In the genomic region with DNA sequence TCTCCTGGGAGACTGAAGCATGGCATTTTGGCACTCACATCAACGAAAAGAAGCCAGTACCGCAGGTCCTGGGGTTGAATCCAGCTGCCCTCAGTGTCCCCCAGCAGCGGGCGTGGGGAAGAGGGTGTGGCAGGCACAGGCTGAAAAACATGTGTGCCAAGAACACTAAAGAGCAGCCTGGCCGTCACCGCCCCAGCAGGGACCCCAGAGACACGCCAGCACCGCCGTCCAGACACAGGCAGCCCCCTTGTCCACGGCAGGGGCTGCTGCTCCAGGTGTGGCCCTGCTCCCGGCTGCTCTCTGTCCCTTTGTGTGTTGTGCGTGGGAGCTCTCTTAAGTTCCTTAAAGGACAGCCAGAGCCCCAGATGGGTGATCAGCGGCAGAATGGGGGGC, we compare ENCODE assay signal across 8 cellular contexts. TPM values are rescaled to one million over a fixed set of nuclear protein-coding genes. Genes with fewer than 3 reads are reported as not detected.
DNase-seq lines count a peak whose midpoint lies in the region; ATAC-seq, FAIRE-seq and TF ChIP-seq lines count a peak whose summit lies in the region.

No MANE protein-coding gene starts in this region.

- BruUV-seq in A673 (replicated peaks; lab: Mats Ljungman, UMichigan): no TSS peak

- POLR2A ChIA-PET in A673 (lab: Charles Lee; ENCODE audit: low non-redundant PET): no interaction called here
- POLR2A ChIA-PET in HEK293 (lab: Yijun Ruan, JAX): interaction anchor here (0.6 to 1.5 kb wide), 2 partner anchors 10 to 28 kb away, joined by 4 to 7 read pairs; no protein-coding TSS in a partner anchor

- ATAC-seq in stimulated activated naive B cell treated with anti-CD40 and anti-IgM and Interleukin-4, amounts not matched to agents 10 μg/mL and 1 μg/mL and 100 μg/mL, for 72 hours (replicated peaks): peak; percentile 33 to 41
- no peak for ATAC-seq in HG02588 (IDR thresholded peaks at IDR 0.05; ENCODE audit: unreplicated experiment)

- CTCF ChIA-PET in A673 (lab: Charles Lee): interaction anchor here (1.2 kb wide), 1 partner anchor 29 kb away, joined by 6 read pairs; no protein-coding TSS in a partner anchor
- CTCF ChIA-PET in HEK293 (lab: Yijun Ruan, JAX): interaction anchor here (0.6 to 2.2 kb wide), 3 partner anchors 28 to 535 kb away, joined by 3 to 6 read pairs (median 4); no protein-coding TSS in a partner anchor

- H3K36me3 ChIP-seq in A673 (ENCODE audit: insufficient read depth, low read length, poor library complexity, severe bottlenecking) (no peaks in the 10 kb centered on the region), HEK293 (ENCODE audit: control insufficient read depth in 2 of 2, insufficient read depth in 1 of 2, low read length in 2 of 2) (peaks cover 0 to 20% of the 10 kb centered on the region in 2 experiments; a peak in 2 of 3 replicates), iPS-15b (ENCODE audit: control insufficient read depth, insufficient read depth, low read length) (peaks cover 5% of the 10 kb centered on the region)

- TF ChIP-seq CTCF in A673 (conservative IDR thresholded peaks at IDR 0.05; ENCODE audit: low read depth, low read length) (no peak), HEK293 (tag by site-specific recombination; IDR thresholded peaks at IDR 0.05) (no peak)

- no peak overlapping the region for H3K27ac Mint-ChIP-seq in activated naive CD8-positive, alpha-beta T cell
- no peak overlapping the region for H3K27ac Mint-ChIP-seq in stimulated activated naive B cell treated with anti-CD40 and anti-IgM and Interleukin-4, amounts not matched to agents 10 μg/mL and 1 μg/mL and 100 μg/mL, for 72 hours

- H3K4me3 ChIP-seq in A673 (ENCODE audit: low read depth, low read length, poor library complexity, severe bottlenecking) (peak overlapping the region; percentile 72), HEK293 (ENCODE audit: low read depth, low read length) (peak overlapping the region; percentile 69), iPS-15b (ENCODE audit: low read depth, low read length) (peak overlapping the region; percentile 73)

- DNase-seq in A673 (ENCODE audit: low spot score): peak; percentile 24
- DNase-seq in stimulated activated naive B cell treated with anti-CD40 and anti-IgM and Interleukin-4, amounts not matched to agents 10 μg/mL and 1 μg/mL and 100 μg/mL, for 72 hours: no peak
- no peak for DNase-seq in GM19239 (ENCODE audit: insufficient read length, low spot score)
- DNase-seq in NCI-H774 (lab: John Stamatoyannopoulos, UW): no peak

- H3K4me1 Mint-ChIP-seq in activated naive CD8-positive, alpha-beta T cell (ENCODE audit: low read depth): peaks cover 18% of the 10 kb centered on the region
- peaks cover 30 to 33% of the 10 kb centered on the region in 2 donors for H3K4me1 Mint-ChIP-seq in stimulated activated naive B cell treated with anti-CD40 and anti-IgM and Interleukin-4, amounts not matched to agents 10 μg/mL and 1 μg/mL and 100 μg/mL, for 72 hours

- no peaks in the 10 kb centered on the region for H3K27me3 Mint-ChIP-seq in activated naive CD8-positive, alpha-beta T cell
- H3K27me3 Mint-ChIP-seq in stimulated activated naive B cell treated with anti-CD40 and anti-IgM and Interleukin-4, amounts not matched to agents 10 μg/mL and 1 μg/mL and 100 μg/mL, for 72 hours: no peaks in the 10 kb centered on the region

- H3K9me3 ChIP-seq in A673 (ENCODE audit: low read depth, low read length, poor library complexity, severe bottlenecking) (no peaks in the 10 kb centered on the region), HEK293 (ENCODE audit: control insufficient read depth, insufficient read depth, low read depth, low read length) (no peaks in the 10 kb centered on the region), iPS-15b (ENCODE audit: control insufficient read depth, insufficient read depth, low read length) (no peaks in the 10 kb centered on the region)

- H3K27ac ChIP-seq in A673 (ENCODE audit: low read depth, low read length, poor library complexity, severe bottlenecking) (peak overlapping the region; percentile 24), HEK293 (ENCODE audit: extremely low read depth, low read depth, low read length) (no peak overlapping the region)

- H3K4me1 ChIP-seq in A673 (ENCODE audit: insufficient read depth, low read length, poor library complexity, severe bottlenecking): peaks cover 7% of the 10 kb centered on the region
- H3K4me1 ChIP-seq in HEK293 (ENCODE audit: control insufficient read depth, insufficient read depth, low read length): no peaks in the 10 kb centered on the region; the same call in 1 of the 2 replicates
- peaks cover 2% of the 10 kb centered on the region for H3K4me1 ChIP-seq in iPS-15b (ENCODE audit: control insufficient read depth, insufficient read depth, low read length)

- H3K36me3 Mint-ChIP-seq in activated naive CD8-positive, alpha-beta T cell: no peaks in the 10 kb centered on the region
- H3K36me3 Mint-ChIP-seq in stimulated activated naive B cell treated with anti-CD40 and anti-IgM and Interleukin-4, amounts not matched to agents 10 μg/mL and 1 μg/mL and 100 μg/mL, for 72 hours: peaks cover 3 to 13% of the 10 kb centered on the region in 2 donors

- H3K9me3 Mint-ChIP-seq in activated naive CD8-positive, alpha-beta T cell (ENCODE audit: low read depth): no peaks in the 10 kb centered on the region
- no peaks in the 10 kb centered on the region for H3K9me3 Mint-ChIP-seq in stimulated activated naive B cell treated with anti-CD40 and anti-IgM and Interleukin-4, amounts not matched to agents 10 μg/mL and 1 μg/mL and 100 μg/mL, for 72 hours

- no peak overlapping the region for H3K9ac ChIP-seq in iPS-15b (ENCODE audit: low read depth, low read length)

- FAIRE-seq in GM19239 (lab: Jason Lieb, UNC): no peak

- peak overlapping the region; percentile 77 for H3K4me3 Mint-ChIP-seq in activated naive CD8-positive, alpha-beta T cell
- H3K4me3 Mint-ChIP-seq in stimulated activated naive B cell treated with anti-CD40 and anti-IgM and Interleukin-4, amounts not matched to agents 10 μg/mL and 1 μg/mL and 100 μg/mL, for 72 hours: peak overlapping the region; percentile 84 to 89

- intact Hi-C loops in A673 (cut with micrococcal nuclease; ENCODE audit: unreplicated experiment): no loop called here

- H3K27me3 ChIP-seq in A673 (replicated peaks; ENCODE audit: insufficient read depth, low read depth, low read length, poor library complexity): no peaks in the 10 kb centered on the region
- peaks cover 11% of the 10 kb centered on the region for H3K27me3 ChIP-seq in iPS-15b (ENCODE audit: control insufficient read depth, insufficient read depth, low read length)

TF ChIP-seq in HEK293, 187 proteins besides CTCF, POLR2A, EP300 and RAD21 (continues in another document):
- peak; percentile 53; the same call in 1 of the 2 replicates for TF ChIP-seq KLF9 (tag by site-specific recombination; IDR thresholded peaks at IDR 0.05; ENCODE audit: low read depth)
- TF ChIP-seq ZNF529 (tag by site-specific recombination; IDR thresholded peaks at IDR 0.05; ENCODE audit: insufficient replicate concordance): no peak
- TF ChIP-seq KLF1 (tag by site-specific recombination; IDR thresholded peaks at IDR 0.05): peak; percentile 62
- TF ChIP-seq, protein P1, sequence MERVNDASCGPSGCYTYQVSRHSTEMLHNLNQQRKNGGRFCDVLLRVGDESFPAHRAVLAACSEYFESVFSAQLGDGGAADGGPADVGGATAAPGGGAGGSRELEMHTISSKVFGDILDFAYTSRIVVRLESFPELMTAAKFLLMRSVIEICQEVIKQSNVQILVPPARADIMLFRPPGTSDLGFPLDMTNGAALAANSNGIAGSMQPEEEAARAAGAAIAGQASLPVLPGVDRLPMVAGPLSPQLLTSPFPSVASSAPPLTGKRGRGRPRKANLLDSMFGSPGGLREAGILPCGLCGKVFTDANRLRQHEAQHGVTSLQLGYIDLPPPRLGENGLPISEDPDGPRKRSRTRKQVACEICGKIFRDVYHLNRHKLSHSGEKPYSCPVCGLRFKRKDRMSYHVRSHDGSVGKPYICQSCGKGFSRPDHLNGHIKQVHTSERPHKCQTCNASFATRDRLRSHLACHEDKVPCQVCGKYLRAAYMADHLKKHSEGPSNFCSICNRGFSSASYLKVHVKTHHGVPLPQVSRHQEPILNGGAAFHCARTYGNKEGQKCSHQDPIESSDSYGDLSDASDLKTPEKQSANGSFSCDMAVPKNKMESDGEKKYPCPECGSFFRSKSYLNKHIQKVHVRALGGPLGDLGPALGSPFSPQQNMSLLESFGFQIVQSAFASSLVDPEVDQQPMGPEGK (tag by site-specific recombination; IDR thresholded peaks at IDR 0.05): 0 out of 2 replicates have a peak, but pooled peaks have one; percentile 10
- no peak for TF ChIP-seq ZNF416 (tag by site-specific recombination; IDR thresholded peaks at IDR 0.05)
- TF ChIP-seq, protein P2, sequence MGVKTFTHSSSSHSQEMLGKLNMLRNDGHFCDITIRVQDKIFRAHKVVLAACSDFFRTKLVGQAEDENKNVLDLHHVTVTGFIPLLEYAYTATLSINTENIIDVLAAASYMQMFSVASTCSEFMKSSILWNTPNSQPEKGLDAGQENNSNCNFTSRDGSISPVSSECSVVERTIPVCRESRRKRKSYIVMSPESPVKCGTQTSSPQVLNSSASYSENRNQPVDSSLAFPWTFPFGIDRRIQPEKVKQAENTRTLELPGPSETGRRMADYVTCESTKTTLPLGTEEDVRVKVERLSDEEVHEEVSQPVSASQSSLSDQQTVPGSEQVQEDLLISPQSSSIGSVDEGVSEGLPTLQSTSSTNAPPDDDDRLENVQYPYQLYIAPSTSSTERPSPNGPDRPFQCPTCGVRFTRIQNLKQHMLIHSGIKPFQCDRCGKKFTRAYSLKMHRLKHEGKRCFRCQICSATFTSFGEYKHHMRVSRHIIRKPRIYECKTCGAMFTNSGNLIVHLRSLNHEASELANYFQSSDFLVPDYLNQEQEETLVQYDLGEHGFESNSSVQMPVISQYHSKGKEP (tag by site-specific recombination; IDR thresholded peaks at IDR 0.05): no peak
- TF ChIP-seq, protein P3, sequence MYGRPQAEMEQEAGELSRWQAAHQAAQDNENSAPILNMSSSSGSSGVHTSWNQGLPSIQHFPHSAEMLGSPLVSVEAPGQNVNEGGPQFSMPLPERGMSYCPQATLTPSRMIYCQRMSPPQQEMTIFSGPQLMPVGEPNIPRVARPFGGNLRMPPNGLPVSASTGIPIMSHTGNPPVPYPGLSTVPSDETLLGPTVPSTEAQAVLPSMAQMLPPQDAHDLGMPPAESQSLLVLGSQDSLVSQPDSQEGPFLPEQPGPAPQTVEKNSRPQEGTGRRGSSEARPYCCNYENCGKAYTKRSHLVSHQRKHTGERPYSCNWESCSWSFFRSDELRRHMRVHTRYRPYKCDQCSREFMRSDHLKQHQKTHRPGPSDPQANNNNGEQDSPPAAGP (tag by site-specific recombination; IDR thresholded peaks at IDR 0.05): no peak

RNA-seq across cellular contexts. Expression of gene PHETA1, which starts 0.6 kb away (rescaled TPM):
- 5.7 and 6.6 TPM in 2 replicates for total RNA-seq in A673 (2021)

RNA-seq across cellular contexts. Expression of gene SH2B3, which starts 37.4 kb away (rescaled TPM):
- 109 and 133 TPM in 2 replicates for total RNA-seq in A673 (2021)
